ENCODE assay signal across 8 cellular contexts in the genomic region with DNA sequence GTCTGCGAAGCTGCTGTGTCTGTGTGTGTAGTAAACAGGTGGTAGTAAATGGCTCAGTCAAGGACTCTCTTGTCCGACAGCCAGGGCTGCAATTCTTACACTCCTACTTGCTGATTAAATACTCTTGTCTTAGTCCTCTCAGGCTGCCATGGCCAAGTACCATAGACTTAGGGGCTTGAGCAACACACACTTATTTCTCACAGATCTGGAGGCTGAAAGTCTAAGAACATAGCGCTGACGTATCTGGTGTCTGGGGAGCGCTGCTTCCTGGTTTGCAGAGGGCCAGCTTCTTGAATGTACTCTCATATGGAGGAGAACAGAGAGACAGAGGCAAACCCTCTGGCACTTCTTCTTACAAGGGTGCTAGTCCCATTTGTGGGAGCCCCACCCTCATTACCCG.
"Had no signal": no experiment of that assay in that cellular context is flagged by ENCODE, and none has a peak within 500 bp of the region (broad histone marks: within the 10 kb centered on the region; RNA-seq: fewer than 3 reads in every experiment).

No MANE protein-coding gene starts in this region.

- H3K27ac Mint-ChIP-seq: IgD-negative memory B cell had no signal

- H3K4me3 ChIP-seq: GM23248, HAP-1 had no signal

- H3K36me3 ChIP-seq: HAP-1 had no signal

- H3K9me3 ChIP-seq: HAP-1 had no signal

- H3K4me3 Mint-ChIP-seq: IgD-negative memory B cell had no signal

- H3K4me1 Mint-ChIP-seq: IgD-negative memory B cell had no signal

- DNase-seq: GM23248, GOT3, H7, KBM-7 had no signal

- H3K4me1 ChIP-seq: HAP-1 had no signal

- ATAC-seq: HCT116, HepG2 had no signal

- H3K27ac ChIP-seq: GM23248 had no signal
